ENCODE assay signal across 2 cellular contexts in the genomic region with DNA sequence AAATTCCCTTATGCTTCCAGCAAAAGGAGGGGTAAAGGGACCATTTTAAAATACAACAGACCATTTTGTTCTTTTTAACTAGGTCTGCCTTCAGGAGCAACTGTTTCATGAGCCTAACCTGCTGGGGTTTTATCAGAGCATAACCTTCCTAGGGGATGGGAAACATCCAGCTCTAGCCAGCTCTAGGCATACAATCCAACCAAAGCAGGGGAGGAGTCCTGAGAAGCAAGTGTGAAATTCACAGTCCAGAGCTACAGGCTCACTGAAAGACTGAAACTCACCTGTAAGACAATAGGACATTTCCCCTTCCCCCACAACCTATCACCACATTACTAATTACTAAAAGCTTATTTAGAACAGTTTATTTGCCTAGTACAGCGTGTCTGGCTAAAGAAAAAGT.
TF ChIP-seq lines count a peak whose summit lies in the region.

No MANE protein-coding gene starts in this region.

TF ChIP-seq in GM23338, 12 proteins besides CTCF, POLR2A, EP300 and RAD21:
- no peak for TF ChIP-seq ZNF331 (CRISPR knock-in tag; IDR thresholded peaks at IDR 0.05; ENCODE audit: low read depth)
- no peak for TF ChIP-seq ZNF114 (CRISPR knock-in tag; IDR thresholded peaks at IDR 0.05)
- TF ChIP-seq EZH2phosphoT487 (IDR thresholded peaks at IDR 0.05; ENCODE audit: unreplicated experiment): no peak
- TF ChIP-seq JUNB (IDR thresholded peaks at IDR 0.05; ENCODE audit: unreplicated experiment): no peak
- no peak for TF ChIP-seq EZH2 (IDR thresholded peaks at IDR 0.05; ENCODE audit: low read depth, unreplicated experiment)
- TF ChIP-seq NANOG (IDR thresholded peaks at IDR 0.05; ENCODE audit: borderline replicate concordance): no peak
- TF ChIP-seq ETS1 (IDR thresholded peaks at IDR 0.05): no peak

TF ChIP-seq in H1, 55 proteins besides CTCF, POLR2A, EP300 and RAD21:
- no peak for TF ChIP-seq BCL11A (IDR thresholded peaks at IDR 0.05; ENCODE audit: low read depth in 2 of 2, low read length in 2 of 2)
- TF ChIP-seq CHD2 (IDR thresholded peaks at IDR 0.05; ENCODE audit: low read length): no peak
- TF ChIP-seq TEAD4 (IDR thresholded peaks at IDR 0.05; ENCODE audit: low read depth, low read length): no peak
- TF ChIP-seq EZH2 (IDR thresholded peaks at IDR 0.05; ENCODE audit: low read depth, low read length, severe bottlenecking): no peak
TF ChIP-seq in H1: peak in this region for 0.
